ENCODE assay signal across 14 cellular contexts in the genomic region with DNA sequence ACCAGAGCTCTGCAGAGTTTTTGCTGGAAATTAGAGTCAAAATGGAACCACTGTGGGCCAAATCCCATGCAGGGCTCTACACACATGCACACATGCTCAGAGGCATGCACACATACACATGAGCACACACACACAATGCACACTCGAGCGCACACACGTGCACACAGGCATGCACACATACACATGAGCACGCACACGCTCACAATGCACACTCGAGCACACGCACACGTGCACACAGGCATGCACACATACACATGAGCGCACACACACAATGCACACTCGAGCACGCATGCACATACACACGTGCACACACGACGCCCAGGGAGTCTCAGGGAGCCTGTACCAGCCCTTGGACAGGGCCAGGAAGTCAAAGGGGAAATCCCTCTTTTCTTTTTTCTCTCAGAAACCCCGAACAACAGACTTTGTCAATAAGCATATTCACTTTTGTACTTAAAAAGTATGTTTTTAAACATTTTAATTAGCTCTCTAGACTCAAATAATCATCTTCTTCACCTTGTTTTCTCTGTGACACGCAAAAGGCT.
"Had no signal": no experiment of that assay in that cellular context is flagged by ENCODE, and none has a peak within 500 bp of the region (broad histone marks: within the 10 kb centered on the region; RNA-seq: fewer than 3 reads in every experiment).

No MANE protein-coding gene starts in this region.

- H3K9me3 Mint-ChIP-seq: activated naive CD4-positive, alpha-beta T cell treated with anti-CD3 and anti-CD28 coated beads, Interleukin-2, amount 50 U/mL, for 72 hours; stimulated activated naive B cell treated with anti-CD40 and anti-IgM and Interleukin-4, amounts not matched to agents 10 μg/mL and 1 μg/mL and 100 μg/mL, for 72 hours; type B pancreatic cell had no signal

- H3K9me3 ChIP-seq: breast epithelium had no signal

- FAIRE-seq: endometrium had no signal

- H3K4me3 ChIP-seq: breast epithelium, dorsolateral prefrontal cortex had no signal

- H3K27ac ChIP-seq: breast epithelium, dorsolateral prefrontal cortex, WERI-Rb-1 had no signal

- H3K36me3 ChIP-seq: breast epithelium, WERI-Rb-1 had no signal

- H3K27me3 ChIP-seq: breast epithelium, dorsolateral prefrontal cortex had no signal

- H3K4me3 Mint-ChIP-seq: stimulated activated naive B cell treated with anti-CD40 and anti-IgM and Interleukin-4, amounts not matched to agents 10 μg/mL and 1 μg/mL and 100 μg/mL, for 72 hours; type B pancreatic cell had no signal

- H3K27ac Mint-ChIP-seq: activated naive CD4-positive, alpha-beta T cell treated with anti-CD3 and anti-CD28 coated beads, Interleukin-2, amount 50 U/mL, for 72 hours; progenitor cell of endocrine pancreas; stimulated activated naive B cell treated with anti-CD40 and anti-IgM and Interleukin-4, amounts not matched to agents 10 μg/mL and 1 μg/mL and 100 μg/mL, for 72 hours; type B pancreatic cell had no signal

- DNase-seq: activated CD4-positive, alpha-beta T cell treated with anti-CD3 and anti-CD28 coated beads for 48 hours; activated effector memory CD4-positive, alpha-beta T cell treated with anti-CD3 and anti-CD28 coated beads, Interleukin-2, amount 50 U/mL, for 16 hours; activated T-cell treated with anti-CD3 and anti-CD28 coated beads, Interleukin-2, amount 50 U/mL, for 1 hour; dorsolateral prefrontal cortex; kidney glomerular epithelial cell; occipital lobe; stimulated activated CD4-positive, alpha-beta T cell treated with anti-CD3 and anti-CD28 coated beads, Interleukin-1b, Interleukin-23, amount 100 ng/mL, for 48 hours; stimulated activated naive B cell treated with anti-CD40 and anti-IgM and Interleukin-4, amounts not matched to agents 10 μg/mL and 1 μg/mL and 100 μg/mL, for 72 hours; WERI-Rb-1 had no signal

- H3K36me3 Mint-ChIP-seq: activated naive CD4-positive, alpha-beta T cell treated with anti-CD3 and anti-CD28 coated beads, Interleukin-2, amount 50 U/mL, for 72 hours; stimulated activated naive B cell treated with anti-CD40 and anti-IgM and Interleukin-4, amounts not matched to agents 10 μg/mL and 1 μg/mL and 100 μg/mL, for 72 hours; type B pancreatic cell had no signal
